9 cellular contexts compared by ENCODE assay signal in genomic region chr1:181159451-181160151, GRCh38.
DNase-seq lines count a peak whose midpoint lies in the region; ATAC-seq and TF ChIP-seq lines count a peak whose summit lies in the region.
"Had no signal": no experiment of that assay in that cellular context is flagged by ENCODE, and none has a peak within 500 bp of the region (broad histone marks: within the 10 kb centered on the region; RNA-seq: fewer than 3 reads in every experiment).

No MANE protein-coding gene starts in this region.

- DNase-seq in activated CD4-positive, alpha-beta T cell treated with anti-CD3 and anti-CD28 coated beads for 1 hour: peak; percentile 24
- DNase-seq in effector memory CD8-positive, alpha-beta T cell: peak; percentile 55 to 58 (median 55)
- DNase-seq in stimulated activated naive CD8-positive, alpha-beta T cell treated with anti-CD3 and anti-CD28 coated beads, Interleukin-15, Interleukin-2, amounts not matched to agents 100 U/mL and 50 U/mL, for 24 hours: peak; percentile 55
- DNase-seq in dorsolateral prefrontal cortex (no peak), SKM-1 (lab: John Stamatoyannopoulos, UW; ENCODE audit: unreplicated experiment) (no peak), GOT3 (lab: John Stamatoyannopoulos, UW) (no peak)

- H3K27ac ChIP-seq in KMS-11: no peak overlapping the region
- peak overlapping the region in 1 of 59 donors; percentile 41 for H3K27ac ChIP-seq in dorsolateral prefrontal cortex

- H3K4me1 ChIP-seq in KMS-11 (ENCODE audit: low read depth, poor library complexity, severe bottlenecking): peaks cover 37% of the 10 kb centered on the region

- peak overlapping the region; percentile 89 to 91 for H3K27ac Mint-ChIP-seq in effector memory CD8-positive, alpha-beta T cell
- H3K27ac Mint-ChIP-seq: dendritic cell treated with granulocyte-macrophage colony-stimulating factor and Interleukin-4, amounts not matched to agents 40 ng/mL and 50 ng/mL, for 4 days had no signal

- H4K20me1 ChIP-seq in KMS-11 (ENCODE audit: insufficient read depth): no peaks in the 10 kb centered on the region

- intact Hi-C loops in dorsolateral prefrontal cortex (cut with DNase I): loop anchor here in 1 of 2 donors (10.0 kb wide), 1 partner anchor 655 kb away; the partner anchor contains the start of gene ACBD6

- H3K27me3 Mint-ChIP-seq in effector memory CD8-positive, alpha-beta T cell: no peaks in the 10 kb centered on the region

- H3K4me3 ChIP-seq in KMS-11 (IDR thresholded peaks at IDR 0.05; ENCODE audit: insufficient read depth, low read depth, low read length) (peak overlapping the region; percentile 34), dorsolateral prefrontal cortex (no peak overlapping the region)

- H3K4me3 Mint-ChIP-seq in effector memory CD8-positive, alpha-beta T cell: peak overlapping the region; percentile 58 to 66
- H3K4me3 Mint-ChIP-seq: dendritic cell treated with granulocyte-macrophage colony-stimulating factor and Interleukin-4, amounts not matched to agents 40 ng/mL and 50 ng/mL, for 4 days had no signal

- H3K9me3 Mint-ChIP-seq in effector memory CD8-positive, alpha-beta T cell: peaks cover 0 to 2% of the 10 kb centered on the region in 2 donors

- ATAC-seq in effector memory CD8-positive, alpha-beta T cell (replicated peaks): peak; percentile 72
- ATAC-seq in stimulated activated naive CD8-positive, alpha-beta T cell treated with anti-CD3 and anti-CD28 coated beads, Interleukin-15, Interleukin-2, amounts not matched to agents 100 U/mL and 50 U/mL, for 24 hours: peak; percentile 74
- no peak for ATAC-seq in HG03521 (IDR thresholded peaks at IDR 0.05; ENCODE audit: unreplicated experiment)

- TF ChIP-seq CTCF in KMS-11 (conservative IDR thresholded peaks at IDR 0.05; ENCODE audit: low read depth, low read length) (no peak), dorsolateral prefrontal cortex (IDR thresholded peaks at IDR 0.05 in 54 of 56, conservative IDR thresholded peaks at IDR 0.05 in 2 of 56; ENCODE audit: low read depth in 1 of 56, partially characterized antibody in 56 of 56) (no peak)

- H3K79me2 ChIP-seq in KMS-11 (ENCODE audit: insufficient read depth, low read depth): no peaks in the 10 kb centered on the region

- peaks cover 24 to 39% of the 10 kb centered on the region in 2 donors for H3K4me1 Mint-ChIP-seq in effector memory CD8-positive, alpha-beta T cell (ENCODE audit: low read depth in 2 of 2)

- peaks cover 9% of the 10 kb centered on the region for H3K36me3 Mint-ChIP-seq in effector memory CD8-positive, alpha-beta T cell (ENCODE audit: insufficient read depth)

- no peak overlapping the region for H2AFZ ChIP-seq in KMS-11 (ENCODE audit: low read depth)

- peak overlapping the region; percentile 47 for H3K4me2 ChIP-seq in KMS-11

- no peaks in the 10 kb centered on the region for H3K36me3 ChIP-seq in KMS-11 (ENCODE audit: insufficient read depth)

- H3K9ac ChIP-seq in KMS-11: no peak overlapping the region

- peaks cover 45% of the 10 kb centered on the region for H3K27me3 ChIP-seq in KMS-11 (ENCODE audit: insufficient read depth, low read depth)
- H3K27me3 ChIP-seq in dorsolateral prefrontal cortex: no peaks in the 10 kb centered on the region

Comparison
In these comparisons a context has a peak if more than half of its experiments do, and no peak if none do; other contexts are left out.
1. DNase-seq: peak in activated CD4-positive, alpha-beta T cell treated with anti-CD3 and anti-CD28 coated beads for 1 hour (single experiment), effector memory CD8-positive, alpha-beta T cell (3 of 3) and stimulated activated naive CD8-positive, alpha-beta T cell treated with anti-CD3 and anti-CD28 coated beads, Interleukin-15, Interleukin-2, amounts not matched to agents 100 U/mL and 50 U/mL, for 24 hours (single experiment); none in dorsolateral prefrontal cortex (0 of 10), SKM-1 (single experiment) and GOT3 (single experiment).